ENCODE assay signal across 16 cellular contexts in genomic region chr10:60394444-60394843, GRCh38. TPM values are rescaled to one million over a fixed set of nuclear protein-coding genes. Genes with fewer than 3 reads are reported as not detected.
DNase-seq lines count a peak whose midpoint lies in the region; ATAC-seq and TF ChIP-seq lines count a peak whose summit lies in the region.
"Had no signal": no experiment of that assay in that cellular context is flagged by ENCODE, and none has a peak within 500 bp of the region (broad histone marks: within the 10 kb centered on the region; RNA-seq: fewer than 3 reads in every experiment).

No MANE protein-coding gene starts in this region.

- intact Hi-C loops in stomach (cut with DNase I; ENCODE audit: low total_unique reads) = no loop called here

- no peak for ATAC-seq in HG03469 (IDR thresholded peaks at IDR 0.05; ENCODE audit: unreplicated experiment)
- ATAC-seq: WTC11 had no signal

- no peak overlapping the region for H3K9ac ChIP-seq in fibroblast of lung (ENCODE audit: insufficient read depth, low read length)

- H3K27me3 Mint-ChIP-seq in T-helper 1 cell treated with Interleukin-12 subunit alpha and Interleukin-12 subunit beta and Interleukin-4 antibody, amounts not matched to agents 30 μg/mL and 1 μg/mL, for 36 hours (ENCODE audit: low read depth) = no peaks in the 10 kb centered on the region

- no peaks in the 10 kb centered on the region for H3K36me3 ChIP-seq in fibroblast of lung (ENCODE audit: control insufficient read depth, insufficient read depth, low read length)
- no peaks in the 10 kb centered on the region for H3K36me3 ChIP-seq in stomach
- H3K36me3 ChIP-seq: breast epithelium, ovary, tibial nerve had no signal

- H3K27ac Mint-ChIP-seq in T-helper 1 cell treated with Interleukin-12 subunit alpha and Interleukin-12 subunit beta and Interleukin-4 antibody, amounts not matched to agents 30 μg/mL and 1 μg/mL, for 36 hours = peak overlapping the region; percentile 26
- H3K27ac Mint-ChIP-seq: WTC11 had no signal

- H3K4me3 ChIP-seq in fibroblast of lung (replicated peaks in 1 of 4; ENCODE audit: control extremely low read depth in 1 of 4, insufficient read depth in 1 of 4, low read depth in 3 of 4, low read length in 4 of 4) (no peak overlapping the region), stomach (no peak overlapping the region)
- H3K4me3 ChIP-seq: breast epithelium, ovary, PC-9, smooth muscle cell, tibial nerve had no signal

- H3K4me1 Mint-ChIP-seq in T-helper 1 cell treated with Interleukin-12 subunit alpha and Interleukin-12 subunit beta and Interleukin-4 antibody, amounts not matched to agents 30 μg/mL and 1 μg/mL, for 36 hours (ENCODE audit: low read depth) = peaks cover 14% of the 10 kb centered on the region

- no peaks in the 10 kb centered on the region for H3K79me2 ChIP-seq in fibroblast of lung (ENCODE audit: control insufficient read depth, insufficient read depth, low read length)

- no peaks in the 10 kb centered on the region for H3K9me3 ChIP-seq in fibroblast of lung (ENCODE audit: control insufficient read depth, insufficient read depth, low read depth, low read length)
- no peaks in the 10 kb centered on the region for H3K9me3 ChIP-seq in stomach
- H3K9me3 ChIP-seq: breast epithelium, ovary, tibial nerve had no signal

- H3K4me3 Mint-ChIP-seq in T-helper 1 cell treated with Interleukin-12 subunit alpha and Interleukin-12 subunit beta and Interleukin-4 antibody, amounts not matched to agents 30 μg/mL and 1 μg/mL, for 36 hours = no peak overlapping the region
- H3K4me3 Mint-ChIP-seq: WTC11 had no signal

- H2AFZ ChIP-seq in fibroblast of lung (ENCODE audit: low read length) = peak overlapping the region; percentile 6
- H2AFZ ChIP-seq: PC-9 had no signal

- H3K9me3 Mint-ChIP-seq in T-helper 1 cell treated with Interleukin-12 subunit alpha and Interleukin-12 subunit beta and Interleukin-4 antibody, amounts not matched to agents 30 μg/mL and 1 μg/mL, for 36 hours = no peaks in the 10 kb centered on the region
- H3K9me3 Mint-ChIP-seq: WTC11 had no signal

- no peaks in the 10 kb centered on the region for H3K36me3 Mint-ChIP-seq in T-helper 1 cell treated with Interleukin-12 subunit alpha and Interleukin-12 subunit beta and Interleukin-4 antibody, amounts not matched to agents 30 μg/mL and 1 μg/mL, for 36 hours (ENCODE audit: low read depth)
- H3K36me3 Mint-ChIP-seq: WTC11 had no signal

- 55 to 97% (median 84%) methylated on average over 2 of the region's 2 CpGs for WGBS in stomach, 5 donors

- H3K4me1 ChIP-seq in fibroblast of lung (ENCODE audit: control insufficient read depth, extremely low read depth, insufficient read depth, low read length) = no peaks in the 10 kb centered on the region
- peaks cover 0 to 5% (median under 1%) of the 10 kb centered on the region in 4 donors for H3K4me1 ChIP-seq in stomach
- H3K4me1 ChIP-seq: breast epithelium had no signal

- H3K4me2 ChIP-seq in fibroblast of lung (ENCODE audit: extremely low read depth, insufficient read depth, low read length) = no peak overlapping the region
- H3K4me2 ChIP-seq: PC-9, smooth muscle cell had no signal

- H4K20me1 ChIP-seq in fibroblast of lung (ENCODE audit: control insufficient read depth, extremely low read depth, insufficient read depth, low read length) = no peaks in the 10 kb centered on the region

- TF ChIP-seq POLR2A in stomach (IDR thresholded peaks at IDR 0.05) = no peak

- no peak for TF ChIP-seq EP300 in stomach (IDR thresholded peaks at IDR 0.05)

- no peak overlapping the region for H3K27ac ChIP-seq in fibroblast of lung (ENCODE audit: insufficient read depth, low read length)
- H3K27ac ChIP-seq in stomach = no peak overlapping the region
- H3K27ac ChIP-seq: breast epithelium, ovary, PC-9, tibial nerve had no signal

- DNase-seq in activated naive CD4-positive, alpha-beta T cell treated with Interleukin-2 at 50 U/mL for 16 hours = peak; percentile 5
- DNase-seq in activated naive CD4-positive, alpha-beta T cell (lab: John Stamatoyannopoulos, UW) = no peak
- DNase-seq in fibroblast of lung (ENCODE audit: low read depth in 2 of 2) (no peak), superior temporal gyrus (ENCODE audit: extremely low spot score) (peak; percentile 69), NCI-H774 (lab: John Stamatoyannopoulos, UW) (no peak), stomach (no peak)
- DNase-seq: foreskin melanocyte, mesendoderm, ovary, PC-9 had no signal

- H3K27me3 ChIP-seq in fibroblast of lung (ENCODE audit: control insufficient read depth, insufficient read depth, low read length) (no peaks in the 10 kb centered on the region), stomach (no peaks in the 10 kb centered on the region)
- H3K27me3 ChIP-seq: breast epithelium, ovary, tibial nerve had no signal

- TF ChIP-seq CTCF in fibroblast of lung (conservative IDR thresholded peaks at IDR 0.05 in 1 of 2, IDR thresholded peaks at IDR 0.05 in 1 of 2; ENCODE audit: low read depth in 1 of 2, low read length in 2 of 2) (no peak), stomach (IDR thresholded peaks at IDR 0.05) (no peak)

RNA-seq across cellular contexts. Expression of gene ANK3, which starts 4.8 kb away (rescaled TPM):
- total RNA-seq in fibroblast of lung = 0.50 and 1.3 TPM in 2 replicates
- polyA plus RNA-seq in fibroblast of lung = 0.79 and 2.7 TPM in 2 replicates
- polyA plus RNA-seq in fibroblast of lung (2012) = 0.44 and 1.3 TPM in 2 replicates
- polyA minus RNA-seq in fibroblast of lung (ENCODE audit: low replicate concordance) = 0.94 and 5.1 TPM in 2 replicates
- total RNA-seq in stomach = 100 to 1,000 TPM in 2 of 5 donors, 10 to 100 TPM in 3; 27.4 to 115 (median 47.7) TPM
- 10 to 100 TPM in 1 of 3 donors, 1 to 10 TPM in 2; 3.6 to 12.8 (median 6.7) TPM for polyA plus RNA-seq in stomach

Comparison
In these comparisons a context has a peak if more than half of its experiments do, and no peak if none do; other contexts are left out.
1. DNase-seq: peak in activated naive CD4-positive, alpha-beta T cell treated with Interleukin-2 at 50 U/mL for 16 hours (single experiment) and superior temporal gyrus (single experiment); none in activated naive CD4-positive, alpha-beta T cell (0 of 4), fibroblast of lung (0 of 2), NCI-H774 (single experiment) and stomach (single experiment).
2. RNA of gene ANK3, which starts 4.8 kb away (total RNA-seq): 27.4 to 115 TPM in stomach; 0.50 to 1.3 TPM in fibroblast of lung; every median in the first group is over 10 times any median in the second.